Comparison of ENCODE assay signal across 25 cellular contexts in the genomic region with DNA sequence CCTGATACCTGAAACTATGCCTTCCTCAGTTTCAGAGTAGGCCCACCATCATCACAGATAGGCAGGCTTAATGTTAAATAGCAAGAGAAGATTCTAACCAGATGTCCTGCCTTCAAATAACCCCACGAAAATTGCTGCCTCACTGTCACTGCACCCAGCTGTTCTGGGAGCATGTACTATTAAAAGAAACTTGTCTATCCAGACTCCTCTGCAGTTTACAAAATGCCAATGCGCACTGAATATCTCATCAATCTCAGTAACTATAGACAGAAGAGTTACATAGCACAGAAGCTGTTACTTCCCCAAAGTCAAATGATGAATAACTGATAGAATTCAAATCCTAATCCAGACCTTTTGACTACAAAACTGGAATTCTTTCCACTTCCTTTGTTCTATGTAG.
"Had no signal": no experiment of that assay in that cellular context is flagged by ENCODE, and none has a peak within 500 bp of the region (broad histone marks: within the 10 kb centered on the region; RNA-seq: fewer than 3 reads in every experiment).

No MANE protein-coding gene starts in this region.

- H3K36me3 ChIP-seq: cardiac muscle cell, neural progenitor cell, stomach, suprapubic skin, tibial nerve, vagina, WERI-Rb-1 had no signal

- H3K4me2 ChIP-seq: hepatocyte, neural progenitor cell had no signal

- H3K27ac ChIP-seq: body of pancreas, cardiac muscle cell, hepatocyte, neural progenitor cell, stomach, suprapubic skin, tibial nerve, vagina, WERI-Rb-1 had no signal

- H3K79me2 ChIP-seq: hepatocyte had no signal

- H3K9me3 ChIP-seq: body of pancreas, stomach, suprapubic skin, tibial nerve, vagina had no signal

- DNase-seq: activated CD4-positive, alpha-beta T cell treated with anti-CD3 and anti-CD28 coated beads, Interleukin-2, amount 10 ng/mL, durations not matched to agents 7 days and 5 days; activated CD4-positive, CD25-positive, alpha-beta regulatory T cell treated with anti-CD3 and anti-CD28 coated beads, Interleukin-2, amount 50 U/mL, for 72 hours; activated CD8-positive, alpha-beta memory T cell treated with anti-CD3 and anti-CD28 coated beads, Interleukin-2, amount 10 ng/mL, durations not matched to agents 7 days and 5 days; activated CD8-positive, alpha-beta T cell treated with anti-CD3 and anti-CD28 coated beads for 36 hours; activated gamma-delta T cell; activated naive CD4-positive, alpha-beta T cell treated with anti-CD3 and anti-CD28 coated beads, Interleukin-2, amount 50 U/mL, for 16 hours; activated naive CD8-positive, alpha-beta T cell treated with anti-CD3 and anti-CD28 coated beads, Interleukin-2, amount 50 U/mL, for 24 hours; activated T-cell treated with anti-CD3 and anti-CD28 coated beads for 4 hours; body of pancreas; effector CD4-positive, alpha-beta T cell; foreskin fibroblast; immature natural killer cell; retina; stimulated activated CD4-positive, alpha-beta T cell treated with anti-CD3 and anti-CD28 coated beads, Interleukin-2, amount 100 ng/mL, for 24 hours; stomach; T-cell; WERI-Rb-1 had no signal

- H3K9ac ChIP-seq: neural progenitor cell had no signal

- H2AFZ ChIP-seq: hepatocyte, neural progenitor cell had no signal

- H3K4me3 ChIP-seq: body of pancreas, cardiac muscle cell, hepatocyte, neural progenitor cell, stomach, suprapubic skin, tibial nerve, vagina had no signal

- ATAC-seq: activated CD8-positive, alpha-beta memory T cell treated with anti-CD3 and anti-CD28 coated beads, Interleukin-2, amount 10 ng/mL, durations not matched to agents 7 days and 5 days; activated CD8-positive, alpha-beta T cell treated with anti-CD3 and anti-CD28 coated beads for 36 hours; activated naive CD8-positive, alpha-beta T cell treated with anti-CD3 and anti-CD28 coated beads, Interleukin-2, amount 50 U/mL, for 24 hours; body of pancreas; left lobe of liver; stimulated activated effector memory CD8-positive, alpha-beta T cell treated with anti-CD3 and anti-CD28 coated beads, Interleukin-12 subunit alpha, Interleukin-12 subunit beta, amount 100 ng/mL, for 72 hours; T-cell had no signal

- H3K27me3 ChIP-seq: body of pancreas, cardiac muscle cell, hepatocyte, neural progenitor cell, stomach, suprapubic skin, tibial nerve, vagina had no signal

- H3K4me1 ChIP-seq: body of pancreas, neural progenitor cell, stomach, tibial nerve, vagina had no signal
